1 cellular context compared by ENCODE assay signal in genomic region chr14:99513946-99514551, GRCh38.
TF ChIP-seq lines count a peak whose summit lies in the region.

No MANE protein-coding gene starts in this region.

TF ChIP-seq in GM12878, 131 proteins besides CTCF, POLR2A, EP300 and RAD21:
- no peak for TF ChIP-seq ESRRA (IDR thresholded peaks at IDR 0.05; ENCODE audit: low read length)
- TF ChIP-seq CHD1 (IDR thresholded peaks at IDR 0.05; ENCODE audit: low read depth, low read length), result no peak
- no peak for TF ChIP-seq SRF (IDR thresholded peaks at IDR 0.05; ENCODE audit: low read depth in 2 of 2, low read length in 2 of 2)
- no peak for TF ChIP-seq POU2F2 (IDR thresholded peaks at IDR 0.05; ENCODE audit: borderline replicate concordance, low read depth, low read length)
- TF ChIP-seq ATF3 (IDR thresholded peaks at IDR 0.05; ENCODE audit: borderline replicate concordance, extremely low read depth, low read depth, low read length), result no peak
- no peak for TF ChIP-seq ZNF207 (IDR thresholded peaks at IDR 0.05; ENCODE audit: borderline replicate concordance)
- no peak for TF ChIP-seq ATF7 (IDR thresholded peaks at IDR 0.05; ENCODE audit: low read depth)
- no peak for TF ChIP-seq CUX1 (IDR thresholded peaks at IDR 0.05; ENCODE audit: insufficient replicate concordance, low read depth, low read length)
- no peak for TF ChIP-seq CBX3 (IDR thresholded peaks at IDR 0.05; ENCODE audit: borderline replicate concordance, low read depth)
- TF ChIP-seq TCF3 (IDR thresholded peaks at IDR 0.05; ENCODE audit: borderline replicate concordance, insufficient read depth, low read depth, low read length), result no peak
- TF ChIP-seq CEBPZ (IDR thresholded peaks at IDR 0.05; ENCODE audit: low read depth, low read length), result no peak
- no peak for TF ChIP-seq RELA (IDR thresholded peaks at IDR 0.05; ENCODE audit: borderline replicate concordance, partially characterized antibody)
- TF ChIP-seq ZNF217 (IDR thresholded peaks at IDR 0.05), result no peak
